ENCODE assay signal across 1 cellular context in the genomic region with DNA sequence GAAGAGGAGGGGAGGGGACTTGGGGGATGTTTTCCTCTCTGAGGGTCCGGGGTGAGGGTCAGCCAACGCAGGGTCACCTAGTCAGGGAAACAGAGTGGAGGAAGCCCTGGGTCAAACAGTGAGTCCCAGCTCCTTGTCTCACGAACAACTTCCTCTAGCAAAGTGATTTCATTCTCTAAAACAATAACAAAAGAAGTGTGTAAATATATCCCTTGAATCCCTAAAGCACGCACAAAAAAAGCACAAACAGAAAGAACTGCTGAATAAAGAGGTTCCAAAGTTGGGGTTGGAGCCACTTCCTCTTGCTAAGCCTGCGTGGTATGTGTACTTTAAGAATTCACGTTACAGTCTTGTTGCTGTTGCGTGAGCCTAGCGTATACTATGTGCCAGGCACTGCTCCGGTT.
TF ChIP-seq lines count a peak whose summit lies in the region.

No MANE protein-coding gene starts in this region.

TF ChIP-seq in IMR-90, 13 proteins besides CTCF, POLR2A, EP300 and RAD21:
- TF ChIP-seq RFX5 (IDR thresholded peaks at IDR 0.05; ENCODE audit: low read depth, low read length) = no peak
- TF ChIP-seq, protein P1, sequence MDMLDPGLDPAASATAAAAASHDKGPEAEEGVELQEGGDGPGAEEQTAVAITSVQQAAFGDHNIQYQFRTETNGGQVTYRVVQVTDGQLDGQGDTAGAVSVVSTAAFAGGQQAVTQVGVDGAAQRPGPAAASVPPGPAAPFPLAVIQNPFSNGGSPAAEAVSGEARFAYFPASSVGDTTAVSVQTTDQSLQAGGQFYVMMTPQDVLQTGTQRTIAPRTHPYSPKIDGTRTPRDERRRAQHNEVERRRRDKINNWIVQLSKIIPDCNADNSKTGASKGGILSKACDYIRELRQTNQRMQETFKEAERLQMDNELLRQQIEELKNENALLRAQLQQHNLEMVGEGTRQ (IDR thresholded peaks at IDR 0.05; ENCODE audit: low read depth, low read length) = no peak
- no peak for TF ChIP-seq BHLHE40 (IDR thresholded peaks at IDR 0.05; ENCODE audit: low read depth, low read length)
- TF ChIP-seq FOS (IDR thresholded peaks at IDR 0.05; ENCODE audit: low read depth, low read length) = no peak
- TF ChIP-seq CEBPB (IDR thresholded peaks at IDR 0.05; ENCODE audit: low read depth, low read length) = no peak
- no peak for TF ChIP-seq MAZ (IDR thresholded peaks at IDR 0.05; ENCODE audit: borderline replicate concordance, low read depth, low read length)
- TF ChIP-seq, protein P2, sequence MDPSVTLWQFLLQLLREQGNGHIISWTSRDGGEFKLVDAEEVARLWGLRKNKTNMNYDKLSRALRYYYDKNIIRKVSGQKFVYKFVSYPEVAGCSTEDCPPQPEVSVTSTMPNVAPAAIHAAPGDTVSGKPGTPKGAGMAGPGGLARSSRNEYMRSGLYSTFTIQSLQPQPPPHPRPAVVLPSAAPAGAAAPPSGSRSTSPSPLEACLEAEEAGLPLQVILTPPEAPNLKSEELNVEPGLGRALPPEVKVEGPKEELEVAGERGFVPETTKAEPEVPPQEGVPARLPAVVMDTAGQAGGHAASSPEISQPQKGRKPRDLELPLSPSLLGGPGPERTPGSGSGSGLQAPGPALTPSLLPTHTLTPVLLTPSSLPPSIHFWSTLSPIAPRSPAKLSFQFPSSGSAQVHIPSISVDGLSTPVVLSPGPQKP (IDR thresholded peaks at IDR 0.05; ENCODE audit: borderline replicate concordance, low read depth, low read length) = no peak
